ENCODE assay signal across 5 cellular contexts in genomic region chr4:153912296-153912695, GRCh38.
"Had no signal": no experiment of that assay in that cellular context is flagged by ENCODE, and none has a peak within 500 bp of the region (broad histone marks: within the 10 kb centered on the region; RNA-seq: fewer than 3 reads in every experiment).

No MANE protein-coding gene starts in this region.

- H3K36me3 Mint-ChIP-seq: IgD-negative memory B cell had no signal

- H3K4me3 ChIP-seq: K562 had no signal

- ATAC-seq: HepG2, K562 had no signal

- H3K9me3 Mint-ChIP-seq: IgD-negative memory B cell had no signal

- DNase-seq: IMR-90 had no signal

- H3K27ac Mint-ChIP-seq: IgD-negative memory B cell had no signal

- H3K27ac ChIP-seq: HL-60 had no signal
